25 cellular contexts compared by ENCODE assay signal in the genomic region with DNA sequence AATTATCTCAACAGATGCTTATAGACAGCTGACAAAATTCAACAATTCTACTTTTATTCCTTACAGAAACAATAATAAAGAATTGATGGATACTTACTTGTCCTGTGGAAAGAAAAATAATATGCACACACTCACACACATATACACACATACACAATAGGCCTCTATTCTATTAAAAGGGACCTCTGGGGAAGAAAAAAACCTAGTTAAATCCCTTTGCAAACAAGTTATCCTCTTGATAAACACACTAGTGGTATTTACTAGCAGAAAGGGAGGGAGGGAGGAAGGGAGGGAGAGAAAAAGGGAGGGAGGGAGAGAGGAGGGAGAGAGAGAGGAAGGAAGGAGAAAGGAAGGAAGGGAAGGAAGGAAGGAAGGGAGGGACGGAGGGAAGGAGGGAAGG.
"Had no signal": no experiment of that assay in that cellular context is flagged by ENCODE, and none has a peak within 500 bp of the region (broad histone marks: within the 10 kb centered on the region; RNA-seq: fewer than 3 reads in every experiment).

No MANE protein-coding gene starts in this region.

- H3K4me3 ChIP-seq: heart right ventricle, hepatocyte, left lung, lower lobe of right lung, pancreas, right atrium auricular region, skin epidermis, stomach, testis, thyroid gland, transverse colon, upper lobe of left lung, vagina had no signal

- H3K9me3 ChIP-seq: left lung, lower lobe of right lung, pancreas, right atrium auricular region, testis, thyroid gland, transverse colon, upper lobe of left lung, vagina had no signal

- H2AFZ ChIP-seq: hepatocyte had no signal

- H3K4me1 ChIP-seq: heart right ventricle, left lung, lower lobe of right lung, pancreas, right atrium auricular region, stomach, testis, thyroid gland, transverse colon, upper lobe of left lung, vagina had no signal

- H3K27me3 ChIP-seq: heart right ventricle, hepatocyte, left lung, pancreas, right atrium auricular region, stomach, testis, thyroid gland, transverse colon, upper lobe of left lung, vagina had no signal

- H3K27ac ChIP-seq: heart right ventricle, hepatocyte, left lung, lower lobe of right lung, pancreas, right atrium auricular region, skin epidermis, stomach, testis, thyroid gland, transverse colon, upper lobe of left lung, vagina had no signal

- H3K4me2 ChIP-seq: hepatocyte had no signal

- H3K36me3 ChIP-seq: heart right ventricle, left lung, lower lobe of right lung, pancreas, right atrium auricular region, stomach, thyroid gland, transverse colon, upper lobe of left lung, vagina had no signal

- H3K79me2 ChIP-seq: hepatocyte had no signal

- DNase-seq: heart right ventricle; islet precursor cell; left colon; left lung; lower lobe of right lung; mesendoderm; naive B cell; natural killer cell; nephron progenitor cell; pancreas; stimulated activated CD4-positive, alpha-beta T cell treated with anti-CD3 and anti-CD28 coated beads, Interleukin-12 subunit alpha, Interleukin-12 subunit beta, amount 100 ng/mL, for 4 hours; stimulated activated CD4-positive, alpha-beta T cell treated with anti-CD3 and anti-CD28 coated beads, Interleukin-15, amount 100 ng/mL, for 24 hours; stimulated activated CD4-positive, alpha-beta T cell treated with anti-CD3 and anti-CD28 coated beads, Interleukin-2, amount 100 ng/mL, for 24 hours; stimulated activated CD4-positive, alpha-beta T cell treated with anti-CD3 and anti-CD28 coated beads, Interleukin-4, amount 100 ng/mL, for 1 hour; stimulated activated naive B cell treated with anti-CD40 and anti-IgM and Interleukin-4, amounts not matched to agents 10 μg/mL and 1 μg/mL and 100 μg/mL, for 72 hours; stimulated activated naive CD8-positive, alpha-beta T cell treated with anti-CD3 and anti-CD28 coated beads, Interleukin-15, Interleukin-2, amounts not matched to agents 100 U/mL and 50 U/mL, for 24 hours; stomach; testis; thyroid gland; transverse colon; upper lobe of left lung had no signal
